35 cellular contexts compared by ENCODE assay signal in the genomic region with DNA sequence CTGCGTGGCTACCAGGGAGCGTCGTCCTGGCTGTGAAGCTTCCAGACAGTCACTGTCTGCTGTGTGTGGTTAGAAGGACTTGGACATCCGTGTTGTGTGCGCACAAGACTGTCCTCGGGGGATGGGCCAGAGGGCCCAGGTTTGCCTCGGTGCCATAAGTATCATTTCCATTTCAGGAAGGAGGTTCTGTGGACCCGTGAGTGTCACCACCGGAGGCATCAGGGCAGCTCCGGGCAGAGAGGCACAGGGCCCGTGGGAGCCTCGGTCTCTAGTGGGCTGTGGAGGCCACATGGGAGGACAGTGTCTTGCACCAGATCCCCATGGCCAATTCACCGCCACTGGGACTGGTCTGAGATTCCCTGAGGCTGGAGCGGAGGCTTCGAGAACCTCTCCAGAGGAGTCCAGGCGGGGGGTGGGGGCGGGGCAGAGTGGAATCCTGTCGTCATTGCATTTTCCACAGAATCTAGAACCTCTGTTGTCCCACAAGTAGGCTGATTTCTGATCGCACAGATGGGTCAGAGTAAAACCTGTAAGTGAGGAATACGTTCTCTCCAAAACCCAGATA. TPM values are rescaled to one million over a fixed set of nuclear protein-coding genes. Genes with fewer than 3 reads are reported as not detected.
"Had no signal": no experiment of that assay in that cellular context is flagged by ENCODE, and none has a peak within 500 bp of the region (broad histone marks: within the 10 kb centered on the region; RNA-seq: fewer than 3 reads in every experiment).

No MANE protein-coding gene starts in this region.

- H3K4me1 Mint-ChIP-seq: endodermal cell had no signal

- H3K27ac Mint-ChIP-seq: activated CD4-positive, alpha-beta T cell treated with anti-CD3 and anti-CD28 coated beads, Interleukin-2, amount 10 ng/mL, durations not matched to agents 24 days and 14 days; activated CD8-positive, alpha-beta memory T cell treated with anti-CD3 and anti-CD28 coated beads, Interleukin-2, amount 10 ng/mL, durations not matched to agents 7 days and 5 days; activated CD8-positive, alpha-beta T cell treated with anti-CD3 and anti-CD28 coated beads, Interleukin-2, amount 10 ng/mL, durations not matched to agents 7 days and 5 days; activated T-helper 1 cell treated with anti-CD3 and anti-CD28 coated beads, Interleukin-12 subunit alpha, Interleukin-12 subunit beta, Interleukin-2, Interleukin-4 antibody, amounts not matched to agents 30 ng/mL and 10 ng/mL and 1 ng/mL, durations not matched to agents 14 hours and 24 hours and 36 hours; dendritic cell treated with granulocyte-macrophage colony-stimulating factor and Interleukin-4, amounts not matched to agents 40 ng/mL and 50 ng/mL, for 4 days; endodermal cell; T-helper 17 cell; T-helper 2 cell treated with Interferon-gamma antibody and Interleukin-4, amounts not matched to agents 5 μg/mL and 100 μg/mL, for 36 hours had no signal

- DNase-seq: activated CD4-positive, alpha-beta memory T cell treated with anti-CD3 and anti-CD28 coated beads for 36 hours; activated CD4-positive, alpha-beta T cell treated with anti-CD3 and anti-CD28 coated beads for 36 hours; activated CD4-positive, alpha-beta T cell treated with anti-CD3 and anti-CD28 coated beads, Interleukin-2, amount 10 ng/mL, durations not matched to agents 24 days and 14 days; activated CD4-positive, CD25-positive, alpha-beta regulatory T cell; activated CD4-positive, CD25-positive, alpha-beta regulatory T cell treated with anti-CD3 and anti-CD28 coated beads, Interleukin-2, amount 50 U/mL, for 72 hours; activated CD8-positive, alpha-beta memory T cell treated with anti-CD3 and anti-CD28 coated beads, Interleukin-2, amount 10 ng/mL, durations not matched to agents 7 days and 5 days; activated CD8-positive, alpha-beta memory T cell treated with anti-CD3 and anti-CD28 coated beads, Interleukin-2, amount 50 U/mL, for 4 hours; activated CD8-positive, alpha-beta T cell treated with anti-CD3 and anti-CD28 coated beads, Interleukin-2, amount 10 ng/mL, durations not matched to agents 7 days and 5 days; activated gamma-delta T cell; activated naive CD4-positive, alpha-beta T cell treated with anti-CD3 and anti-CD28 coated beads, Interleukin-2, amount 50 U/mL, for 16 hours; activated naive CD4-positive, alpha-beta T cell treated with Interleukin-2 at 50 U/mL for 16 hours; activated T-cell treated with anti-CD3 and anti-CD28 coated beads, Interleukin-2, amount 50 U/mL, for 1 hour; activated T-cell treated with anti-CD3 and anti-CD28 coated beads, Interleukin-2, amount 50 U/mL, for 48 hours; amniotic stem cell; anterior cingulate cortex; brain microvascular endothelial cell; dorsolateral prefrontal cortex; effector memory CD4-positive, alpha-beta T cell; endodermal cell; foreskin fibroblast; glutamatergic neuron; heart left ventricle; T-helper 17 cell; T1000; WERI-Rb-1 had no signal

- ATAC-seq: activated CD4-positive, alpha-beta T cell treated with anti-CD3 and anti-CD28 coated beads for 36 hours; activated CD8-positive, alpha-beta memory T cell treated with anti-CD3 and anti-CD28 coated beads, Interleukin-2, amount 10 ng/mL, durations not matched to agents 7 days and 5 days; activated CD8-positive, alpha-beta T cell treated with anti-CD3 and anti-CD28 coated beads, Interleukin-2, amount 10 ng/mL, durations not matched to agents 7 days and 5 days; esophagus mucosa; T-helper 17 cell had no signal

- H3K27me3 ChIP-seq: brain microvascular endothelial cell, dorsolateral prefrontal cortex, heart left ventricle had no signal

- H3K36me3 ChIP-seq: brain microvascular endothelial cell, heart left ventricle, WERI-Rb-1 had no signal

- H3K27me3 Mint-ChIP-seq: activated CD4-positive, alpha-beta memory T cell treated with anti-CD3 and anti-CD28 coated beads for 36 hours; activated CD4-positive, alpha-beta T cell treated with anti-CD3 and anti-CD28 coated beads for 36 hours; activated CD4-positive, alpha-beta T cell treated with anti-CD3 and anti-CD28 coated beads, Interleukin-2, amount 10 ng/mL, durations not matched to agents 24 days and 14 days; activated CD8-positive, alpha-beta memory T cell treated with anti-CD3 and anti-CD28 coated beads, Interleukin-2, amount 10 ng/mL, durations not matched to agents 7 days and 5 days; activated naive CD8-positive, alpha-beta T cell; central memory CD8-positive, alpha-beta T cell; dendritic cell treated with granulocyte-macrophage colony-stimulating factor and Interleukin-4, amounts not matched to agents 40 ng/mL and 50 ng/mL, for 4 days; T-helper 17 cell had no signal

- H3K27ac ChIP-seq: brain microvascular endothelial cell, coronary artery, dorsolateral prefrontal cortex, heart left ventricle, WERI-Rb-1 had no signal

- H3K4me3 ChIP-seq: coronary artery, dorsolateral prefrontal cortex, heart left ventricle had no signal

- H3K4me3 Mint-ChIP-seq: activated CD4-positive, alpha-beta memory T cell treated with anti-CD3 and anti-CD28 coated beads for 36 hours; activated CD4-positive, alpha-beta T cell treated with anti-CD3 and anti-CD28 coated beads for 36 hours; activated CD4-positive, alpha-beta T cell treated with anti-CD3 and anti-CD28 coated beads, Interleukin-2, amount 10 ng/mL, durations not matched to agents 24 days and 14 days; activated CD8-positive, alpha-beta memory T cell treated with anti-CD3 and anti-CD28 coated beads, Interleukin-2, amount 10 ng/mL, durations not matched to agents 7 days and 5 days; activated CD8-positive, alpha-beta T cell treated with anti-CD3 and anti-CD28 coated beads, Interleukin-2, amount 10 ng/mL, durations not matched to agents 7 days and 5 days; activated naive CD8-positive, alpha-beta T cell; activated T-helper 1 cell treated with anti-CD3 and anti-CD28 coated beads, Interleukin-12 subunit alpha, Interleukin-12 subunit beta, Interleukin-2, Interleukin-4 antibody, amounts not matched to agents 30 ng/mL and 10 ng/mL and 1 ng/mL, durations not matched to agents 14 hours and 24 hours and 36 hours; central memory CD8-positive, alpha-beta T cell; dendritic cell treated with granulocyte-macrophage colony-stimulating factor and Interleukin-4, amounts not matched to agents 40 ng/mL and 50 ng/mL, for 4 days; endodermal cell; T-helper 17 cell; T-helper 2 cell treated with Interferon-gamma antibody and Interleukin-4, amounts not matched to agents 5 μg/mL and 100 μg/mL, for 36 hours had no signal

- H3K9me3 Mint-ChIP-seq: activated CD4-positive, alpha-beta memory T cell treated with anti-CD3 and anti-CD28 coated beads for 36 hours; central memory CD8-positive, alpha-beta T cell had no signal

RNA-seq across cellular contexts. Expression of gene ZNF57, which starts 6.0 kb away (rescaled TPM):
- total RNA-seq: astrocyte had no signal

RNA-seq across cellular contexts. Expression of gene ZNF556, which starts 39.6 kb away (rescaled TPM):
- total RNA-seq: activated CD4-positive, alpha-beta memory T cell treated with anti-CD3 and anti-CD28 coated beads for 36 hours; activated CD4-positive, alpha-beta T cell treated with anti-CD3 and anti-CD28 coated beads for 36 hours; activated CD4-positive, alpha-beta T cell treated with anti-CD3 and anti-CD28 coated beads, Interleukin-2, amount 10 ng/mL, durations not matched to agents 24 days and 14 days; activated CD8-positive, alpha-beta memory T cell treated with anti-CD3 and anti-CD28 coated beads for 36 hours; activated CD8-positive, alpha-beta memory T cell treated with anti-CD3 and anti-CD28 coated beads, Interleukin-2, amount 10 ng/mL, durations not matched to agents 7 days and 5 days; activated CD8-positive, alpha-beta T cell treated with anti-CD3 and anti-CD28 coated beads, Interleukin-2, amount 10 ng/mL, durations not matched to agents 7 days and 5 days; activated T-helper 1 cell treated with anti-CD3 and anti-CD28 coated beads, Interleukin-12 subunit alpha, Interleukin-12 subunit beta, Interleukin-2, Interleukin-4 antibody, amounts not matched to agents 30 ng/mL and 10 ng/mL and 1 ng/mL, durations not matched to agents 14 hours and 24 hours and 36 hours; astrocyte; cardiac septum; endodermal cell; T-helper 17 cell had no signal
